ENCODE assay signal across 19 cellular contexts in genomic region chr1:48080343-48081255, GRCh38.
"Had no signal": no experiment of that assay in that cellular context is flagged by ENCODE, and none has a peak within 500 bp of the region (broad histone marks: within the 10 kb centered on the region; RNA-seq: fewer than 3 reads in every experiment).

No MANE protein-coding gene starts in this region.

- DNase-seq: activated B cell treated with CpG ODN at 0.5 μM for 24 hours; activated CD4-positive, alpha-beta T cell treated with anti-CD3 and anti-CD28 coated beads, Interleukin-2, amount 10 ng/mL, durations not matched to agents 24 days and 14 days; activated CD8-positive, alpha-beta memory T cell treated with anti-CD3 and anti-CD28 coated beads, Interleukin-2, amount 50 U/mL, for 48 hours; activated CD8-positive, alpha-beta T cell treated with anti-CD3 and anti-CD28 coated beads, Interleukin-2, amount 10 ng/mL, durations not matched to agents 7 days and 5 days; activated gamma-delta T cell; activated T-cell treated with anti-CD3 and anti-CD28 coated beads, Interleukin-2, amount 50 U/mL, for 72 hours; amniotic stem cell; body of pancreas; caudate nucleus; effector CD4-positive, alpha-beta T cell; heart left ventricle; left lung; mammary epithelial cell; naive thymus-derived CD4-positive, alpha-beta T cell; occipital lobe; right lobe of liver; SW 1271; upper lobe of right lung had no signal

- H3K4me3 ChIP-seq: body of pancreas, heart left ventricle, left lung, right lobe of liver, suprapubic skin, upper lobe of right lung had no signal

- ATAC-seq: activated CD8-positive, alpha-beta T cell treated with anti-CD3 and anti-CD28 coated beads, Interleukin-2, amount 10 ng/mL, durations not matched to agents 7 days and 5 days; activated T-cell treated with anti-CD3 and anti-CD28 coated beads, Interleukin-2, amount 50 U/mL, for 72 hours; body of pancreas; heart left ventricle; left lung; naive thymus-derived CD4-positive, alpha-beta T cell; right lobe of liver; upper lobe of right lung had no signal

- H3K36me3 ChIP-seq: heart left ventricle, left lung, right lobe of liver, suprapubic skin, upper lobe of right lung had no signal

- H3K4me1 ChIP-seq: heart left ventricle, left lung, right lobe of liver, suprapubic skin had no signal

- H3K27ac ChIP-seq: body of pancreas, heart left ventricle, left lung, right lobe of liver, suprapubic skin, upper lobe of right lung had no signal

- H3K27me3 ChIP-seq: body of pancreas, left lung, right lobe of liver, suprapubic skin, upper lobe of right lung had no signal

- H3K9me3 ChIP-seq: body of pancreas, heart left ventricle, left lung, right lobe of liver, suprapubic skin, upper lobe of right lung had no signal
